ENCODE assay signal across 8 cellular contexts in genomic region chr14:105086833-105087307, GRCh38. TPM values are rescaled to one million over a fixed set of nuclear protein-coding genes. Genes with fewer than 3 reads are reported as not detected.
A peak's percentile ranks its signal among the peaks of the same experiment; 100 is the strongest.
DNase-seq lines count a peak whose midpoint lies in the region; ATAC-seq and TF ChIP-seq lines count a peak whose summit lies in the region.

No MANE protein-coding gene starts in this region.

- H3K9me3 ChIP-seq in Loucy (ENCODE audit: insufficient read depth, low read depth, low read length), result no peaks in the 10 kb centered on the region
- H3K9me3 ChIP-seq in T-helper 17 cell (ENCODE audit: control insufficient read depth, low read length, poor library complexity, severe bottlenecking), result no peaks in the 10 kb centered on the region
- H3K9me3 ChIP-seq in hepatocyte (ENCODE audit: low read depth), result no peaks in the 10 kb centered on the region
- no peaks in the 10 kb centered on the region for H3K9me3 ChIP-seq in skeletal muscle tissue (ENCODE audit: control insufficient read depth in 3 of 3, low read length in 3 of 3)

- WGBS in hepatocyte (ENCODE audit: low lambda C conversion rate, missing lambda C conversion rate), result 3% methylated on average over 22 of the region's 45 CpGs

- peak overlapping the region; percentile 84 for H3K27ac ChIP-seq in hepatocyte
- no peak overlapping the region for H3K27ac ChIP-seq in skeletal muscle tissue (ENCODE audit: low read depth, low read length)

- H3K27me3 ChIP-seq in Loucy (ENCODE audit: insufficient read depth, low read length, poor library complexity, severe bottlenecking) (no peaks in the 10 kb centered on the region), hepatocyte (no peaks in the 10 kb centered on the region), skeletal muscle tissue (ENCODE audit: control insufficient read depth in 3 of 3, insufficient read depth in 3 of 3, low read length in 3 of 3) (peaks cover 26 to 41% (median 27%) of the 10 kb centered on the region in 3 donors)

- H4K20me1 ChIP-seq in Loucy (ENCODE audit: insufficient read depth, low read length, poor library complexity, severe bottlenecking) (no peaks in the 10 kb centered on the region), hepatocyte (ENCODE audit: insufficient read depth, poor library complexity, severe bottlenecking) (peaks cover 8% of the 10 kb centered on the region)

- H3K4me3 Mint-ChIP-seq in T-helper 17 cell, result peak overlapping the region; percentile 81

- TF ChIP-seq CTCF in Loucy (conservative IDR thresholded peaks at IDR 0.05; ENCODE audit: low read length) (peak; percentile 69), hepatocyte (IDR thresholded peaks at IDR 0.05; ENCODE audit: poor library complexity) (peak; percentile 80)

- H3K36me3 Mint-ChIP-seq in T-helper 17 cell (ENCODE audit: low read depth), result no peaks in the 10 kb centered on the region

- H2AFZ ChIP-seq in Loucy (ENCODE audit: low read length) (no peak overlapping the region), hepatocyte (peak overlapping the region; percentile 50)

- DNase-seq in ELR (ENCODE audit: low read depth) (peak; percentile 89), T-helper 17 cell (peak; percentile 70 to 81 (median 71)), amniotic epithelial cell (ENCODE audit: low read depth) (peak; percentile 69), hepatocyte (ENCODE audit: low spot score) (peak; percentile 93), superior temporal gyrus (ENCODE audit: extremely low spot score) (no peak)

- H3K79me2 ChIP-seq in Loucy (ENCODE audit: insufficient read depth, low read length) (no peaks in the 10 kb centered on the region), hepatocyte (no peaks in the 10 kb centered on the region)

- H3K4me1 ChIP-seq in Loucy (ENCODE audit: insufficient read depth, low read length, poor library complexity, severe bottlenecking), result peaks cover under 1% of the 10 kb centered on the region
- peaks cover 31% of the 10 kb centered on the region for H3K4me1 ChIP-seq in hepatocyte (ENCODE audit: insufficient read depth)
- peaks cover 12 to 30% (median 27%) of the 10 kb centered on the region in 3 donors for H3K4me1 ChIP-seq in skeletal muscle tissue (ENCODE audit: control insufficient read depth in 3 of 3, insufficient read depth in 3 of 3, low read length in 3 of 3)

- H3F3A ChIP-seq in Loucy (ENCODE audit: low read depth), result no peaks in the 10 kb centered on the region

- H3K4me1 Mint-ChIP-seq in T-helper 17 cell, result peaks cover 19% of the 10 kb centered on the region

- H3K27me3 Mint-ChIP-seq in T-helper 17 cell, result no peaks in the 10 kb centered on the region

- H3K4me2 ChIP-seq in Loucy (ENCODE audit: low read depth, low read length, poor library complexity, severe bottlenecking) (peak overlapping the region; percentile 32), hepatocyte (peak overlapping the region; percentile 97)

- no peak overlapping the region for H3K9ac ChIP-seq in Loucy (ENCODE audit: low read depth, low read length, poor library complexity, severe bottlenecking)
- peak overlapping the region in 2 of 3 donors; percentile 38 to 74 for H3K9ac ChIP-seq in skeletal muscle tissue (ENCODE audit: low read depth in 1 of 3, low read length in 3 of 3)

- H3K9me2 ChIP-seq in Loucy (replicated peaks; ENCODE audit: low read depth, low read length) (no peaks in the 10 kb centered on the region), hepatocyte (replicated peaks; ENCODE audit: insufficient read depth) (no peaks in the 10 kb centered on the region)

- ATAC-seq in GM21786 (IDR thresholded peaks at IDR 0.05; ENCODE audit: unreplicated experiment), result peak; percentile 57
- peak; percentile 88 for ATAC-seq in T-helper 17 cell

- peak overlapping the region; percentile 86 for H3K27ac Mint-ChIP-seq in T-helper 17 cell

- H3K36me3 ChIP-seq in Loucy (ENCODE audit: insufficient read depth, low read length), result no peaks in the 10 kb centered on the region
- H3K36me3 ChIP-seq in hepatocyte (replicated peaks; ENCODE audit: insufficient read depth, low read depth), result no peaks in the 10 kb centered on the region
- H3K36me3 ChIP-seq in skeletal muscle tissue (ENCODE audit: control insufficient read depth in 3 of 3, insufficient read depth in 3 of 3, low read length in 3 of 3), result no peaks in the 10 kb centered on the region

- H3K4me3 ChIP-seq in Loucy (ENCODE audit: low read length, poor library complexity, severe bottlenecking) (no peak overlapping the region), hepatocyte (peak overlapping the region; percentile 51), skeletal muscle tissue (ENCODE audit: low read length in 3 of 3) (peak overlapping the region; percentile 51 to 63 (median 55))

RNA-seq across cellular contexts. Expression of gene GPR132, which starts 21.6 kb away (rescaled TPM):
- 10 to 100 TPM; 43.4 to 47.1 TPM for total RNA-seq in T-helper 17 cell
- total RNA-seq in hepatocyte, result 0.24 and 0.83 TPM in 2 replicates
- 0.23 and 0.41 TPM in 2 replicates for polyA plus RNA-seq in hepatocyte
- 1.6 TPM for total RNA-seq in skeletal muscle tissue

Comparison
In these comparisons a context has a peak if more than half of its experiments do, and no peak if none do; other contexts are left out.
1. RNA of gene GPR132, which starts 21.6 kb away (total RNA-seq): 43.4 to 47.1 TPM in T-helper 17 cell; 1.6 TPM in skeletal muscle tissue (single experiment) and 0.24 to 0.83 TPM in hepatocyte; every median in the first group is over 10 times any median in the second.